Comparison of ENCODE assay signal across 8 cellular contexts in genomic region chr5:132369012-132369470, GRCh38. TPM values are rescaled to one million over a fixed set of nuclear protein-coding genes. Genes with fewer than 3 reads are reported as not detected.
A peak's percentile ranks its signal among the peaks of the same experiment; 100 is the strongest.
DNase-seq lines count a peak whose midpoint lies in the region; ATAC-seq, FAIRE-seq and TF ChIP-seq lines count a peak whose summit lies in the region.

No MANE protein-coding gene starts in this region.

- H3K27me3 Mint-ChIP-seq in Calu3 (ENCODE audit: unreplicated experiment) (no peaks in the 10 kb centered on the region), memory B cell (no peaks in the 10 kb centered on the region)

- CTCF ChIA-PET in Calu3 (lab: Charles Lee): interaction anchor here (0.7 to 3.6 kb wide), 4 partner anchors 16 to 131 kb away, joined by 4 to 27 read pairs (median 5); partner anchors contain the start of gene SLC22A4
- CTCF ChIA-PET in GM12878 (lab: Yijun Ruan, JAX): interaction anchor here (0.7 to 4.3 kb wide), 15 partner anchors 11 to 306 kb away, joined by 3 to 40 read pairs (median 5); no protein-coding TSS in a partner anchor

- POLR2A ChIA-PET in GM12878 (lab: Charles Lee): interaction anchor here (0.7 to 2.0 kb wide), 8 partner anchors 9 to 133 kb away, joined by 3 to 9 read pairs (median 4); partner anchors contain the start of gene SLC22A4

- no peak for TF ChIP-seq RAD21 in GM12878 (IDR thresholded peaks at IDR 0.05; ENCODE audit: insufficient read depth, low read depth, low read length)

- intact Hi-C loops in Calu3 (cut with micrococcal nuclease; ENCODE audit: unreplicated experiment) (loop anchor here (1.0 to 10.0 kb wide), 3 partner anchors 87 to 294 kb away; partner anchors contain the start of gene CSF2), GM12878 (cut with micrococcal nuclease; ENCODE audit: unreplicated experiment) (no loop called here), uterus (cut with DNase I; ENCODE audit: low total_unique reads) (no loop called here), posterior cingulate gyrus (cut with DNase I) (no loop called here)

- TF ChIP-seq POLR2A in GM12878 (IDR thresholded peaks at IDR 0.05; ENCODE audit: low read depth, low read length): no peak
- no peak for TF ChIP-seq POLR2A in uterus (IDR thresholded peaks at IDR 0.05)

- peak overlapping the region; percentile 89 for H3K4me2 ChIP-seq in GM12878 (ENCODE audit: control insufficient read depth, insufficient read depth)

- peak overlapping the region; percentile 78 for H3K4me3 Mint-ChIP-seq in Calu3 (ENCODE audit: low read depth, unreplicated experiment)
- H3K4me3 Mint-ChIP-seq in memory B cell: peak overlapping the region; percentile 85

- TF ChIP-seq CTCF in Calu3 (IDR thresholded peaks at IDR 0.05; ENCODE audit: unreplicated experiment): no peak
- no peak for TF ChIP-seq CTCF in GM12878 (IDR thresholded peaks at IDR 0.05 in 2 of 3, conservative IDR thresholded peaks at IDR 0.05 in 1 of 3; ENCODE audit: control insufficient read depth in 2 of 3, extremely low read depth in 1 of 3, insufficient read depth in 1 of 3, low read depth in 3 of 3, low read length in 3 of 3)
- no peak for TF ChIP-seq CTCF in uterus (IDR thresholded peaks at IDR 0.05)

- peak; percentile 73 for FAIRE-seq in GM12878 (lab: Jason Lieb, UNC)

- RAD21 ChIA-PET in GM12878 (lab: Charles Lee; ENCODE audit: unreplicated experiment): interaction anchor here (0.7 to 2.4 kb wide), 18 partner anchors 10 to 439 kb away, joined by 3 to 22 read pairs (median 4); partner anchors contain the start of gene SLC22A4

- no peaks in the 10 kb centered on the region for H3K9me3 Mint-ChIP-seq in Calu3 (ENCODE audit: low read depth, unreplicated experiment)
- H3K9me3 Mint-ChIP-seq in memory B cell: no peaks in the 10 kb centered on the region

- peak overlapping the region; percentile 53 for H3K9ac ChIP-seq in GM12878 (ENCODE audit: control insufficient read depth, insufficient read depth, low read length)

- H3K27ac ChIP-seq in GM12878 (ENCODE audit: control insufficient read depth, insufficient read depth) (peak overlapping the region; percentile 31; the same call in 1 of the 2 replicates), uterus (peak overlapping the region; percentile 84 to 93)

- H3K27me3 ChIP-seq in GM12878 (replicated peaks in 1 of 2; ENCODE audit: control insufficient read depth in 2 of 2, insufficient read depth in 2 of 2, low read length in 1 of 2): no peaks in the 10 kb centered on the region; a peak in 2 of 4 replicates
- H3K27me3 ChIP-seq in uterus: no peaks in the 10 kb centered on the region

- H3K36me3 ChIP-seq in GM12878 (ENCODE audit: control insufficient read depth in 2 of 2, insufficient read depth in 2 of 2, low read length in 1 of 2): no peaks in the 10 kb centered on the region
- no peaks in the 10 kb centered on the region for H3K36me3 ChIP-seq in uterus

- DNase-seq in Calu3: no peak
- DNase-seq in GM12878 (ENCODE audit: low read depth, low spot score): no peak
- DNase-seq in memory B cell (ENCODE audit: low spot score in 2 of 2): no peak
- no peak for DNase-seq in uterus
- no peak for DNase-seq in NCI-H2029 (lab: John Stamatoyannopoulos, UW)
- no peak for DNase-seq in posterior cingulate gyrus
- DNase-seq in DMS 273 (lab: John Stamatoyannopoulos, UW; ENCODE audit: unreplicated experiment): no peak

- SMC1A ChIA-PET in GM12878 (lab: Charles Lee; ENCODE audit: uncharacterized antibody, unreplicated experiment): interaction anchor here (0.6 to 4.6 kb wide), 22 partner anchors 10 to 438 kb away, joined by 3 to 57 read pairs (median 4); partner anchors contain the start of gene SLC22A4

- no peaks in the 10 kb centered on the region for H3K79me2 ChIP-seq in GM12878 (ENCODE audit: control insufficient read depth, insufficient read depth, low read length)

- H3K27ac Mint-ChIP-seq in Calu3 (ENCODE audit: unreplicated experiment) (peak overlapping the region; percentile 84), memory B cell (peak overlapping the region; percentile 67)

- peaks cover 8% of the 10 kb centered on the region for H3K4me1 ChIP-seq in GM12878 (ENCODE audit: control insufficient read depth, insufficient read depth, low read length)
- H3K4me1 ChIP-seq in uterus: peaks cover 4% of the 10 kb centered on the region in 2 donors

- TF ChIP-seq EP300 in GM12878 (IDR thresholded peaks at IDR 0.05; ENCODE audit: borderline replicate concordance in 1 of 2, control insufficient read depth in 1 of 2, low read depth in 2 of 2, low read length in 2 of 2): no peak

- H4K20me1 ChIP-seq in GM12878 (ENCODE audit: control insufficient read depth, insufficient read depth): no peaks in the 10 kb centered on the region

- WGBS in GM12878 (ENCODE audit: insufficient coverage, insufficient replicate concordance, low lambda C conversion rate, missing lambda C conversion rate): 33% methylated on average over 9 of the region's 9 CpGs

- in situ Hi-C loops in GM12878 (cut with MboI): no loop called here

- ATAC-seq in HG03460 (IDR thresholded peaks at IDR 0.05; ENCODE audit: unreplicated experiment): peak; percentile 2
- ATAC-seq in GM12878: no peak
- no peak for ATAC-seq in memory B cell (ENCODE audit: low read depth)

- H3K36me3 Mint-ChIP-seq in Calu3 (ENCODE audit: insufficient read depth, unreplicated experiment): peaks cover 43% of the 10 kb centered on the region
- peaks cover 3% of the 10 kb centered on the region for H3K36me3 Mint-ChIP-seq in memory B cell

- H3K9me3 ChIP-seq in GM12878 (replicated peaks; ENCODE audit: control insufficient read depth, insufficient read depth, low read length): no peaks in the 10 kb centered on the region
- H3K9me3 ChIP-seq in uterus: no peaks in the 10 kb centered on the region

- BruUV-seq in Calu3 (replicated peaks; lab: Mats Ljungman, UMichigan) (TSS peak; percentile 60), GM12878 (replicated peaks; lab: Mats Ljungman, UMichigan) (no TSS peak)

- H3K4me3 ChIP-seq in GM12878 (peak overlapping the region; percentile 84), uterus (peak overlapping the region; percentile 49 to 56)

- H2AFZ ChIP-seq in GM12878 (ENCODE audit: control insufficient read depth, low read depth, low read length): peak overlapping the region; percentile 82

- H3K4me1 Mint-ChIP-seq in Calu3 (ENCODE audit: low read depth, unreplicated experiment) (peaks cover 42% of the 10 kb centered on the region), memory B cell (peaks cover 15% of the 10 kb centered on the region)

TF ChIP-seq in GM12878, 131 proteins besides CTCF, POLR2A, EP300 and RAD21 (continues in another document):
- no peak for TF ChIP-seq NR2C2 (IDR thresholded peaks at IDR 0.05; ENCODE audit: borderline replicate concordance, control insufficient read depth, insufficient read length, low read depth)
- TF ChIP-seq JUND (IDR thresholded peaks at IDR 0.05; ENCODE audit: low read depth, low read length): no peak
- TF ChIP-seq USF1 (IDR thresholded peaks at IDR 0.05; ENCODE audit: borderline replicate concordance, extremely low read length, insufficient read depth, low read depth, low read length): no peak
- TF ChIP-seq PRDM15 (CRISPR knock-in tag; IDR thresholded peaks at IDR 0.05): no peak

RNA-seq across cellular contexts. Expression of gene SLC22A5, which starts 0.5 kb away (rescaled TPM):
- total RNA-seq in Calu3 (2022) (24.6 and 25.4 TPM in 2 replicates), GM12878 (2014; rRNA removed) (2.4 and 3.3 TPM in 2 replicates), GM12878 (2014; rRNA removed; fragmentation: Illumina TruSeq; extraction: Trizol) (2.3 and 3.5 TPM in 2 replicates), GM12878 (2021) (3.4 and 4.8 TPM in 2 replicates), uterus (10 to 100 TPM in 2 of 4 donors, 1 to 10 TPM in 2; 2.0 to 18.9 (median 10.0) TPM)
- total RNA-seq in GM12878 (2013; cell fraction: nucleolus; rRNA removed): 5.8 and 6.4 TPM in 2 replicates
- polyA plus RNA-seq in GM12878 (2011; ENCODE audit: low read depth): 1.6 TPM
- polyA plus RNA-seq in GM12878 (2011; rRNA removed) (3.3 and 4.3 TPM in 2 replicates), GM12878 (2014; fragmentation: Illumina TruSeq; extraction: Trizol) (4.4 and 6.6 TPM in 2 replicates), GM12878 (2014; fragmentation: Nextera tagmentation; extraction: Ambion mirVana) (1 to 10 TPM; 1.1 to 1.9 TPM), GM12878 (2014; rRNA removed) (3.7 TPM in 2 replicates), GM12878 (2016; fragmentation: Nextera tagmentation; extraction: Ambion mirVana) (1 to 10 TPM; 2.2 to 2.3 TPM)
- polyA plus RNA-seq in GM12878 (2011; cell fraction: cytosol; rRNA removed): 3.7 and 4.6 TPM in 2 replicates
- 11.1 and 11.6 TPM in 2 replicates for polyA plus RNA-seq in GM12878 (2011; cell fraction: nucleus; rRNA removed)
- 0.88 and 1.4 TPM in 2 replicates for polyA plus RNA-seq in GM12878 (2012)
- 6.6 and 10.1 TPM in 2 replicates for polyA minus RNA-seq in GM12878 (2011; rRNA and poly(A)+ RNA removed)
- polyA minus RNA-seq in GM12878 (2011; cell fraction: cytosol; rRNA and poly(A)+ RNA removed): 1.7 TPM in 2 replicates
- polyA minus RNA-seq in GM12878 (2011; cell fraction: nucleus; rRNA and poly(A)+ RNA removed): 1.7 and 3.9 TPM in 2 replicates
